Comparison of ENCODE assay signal across 1 cellular context in the genomic region with DNA sequence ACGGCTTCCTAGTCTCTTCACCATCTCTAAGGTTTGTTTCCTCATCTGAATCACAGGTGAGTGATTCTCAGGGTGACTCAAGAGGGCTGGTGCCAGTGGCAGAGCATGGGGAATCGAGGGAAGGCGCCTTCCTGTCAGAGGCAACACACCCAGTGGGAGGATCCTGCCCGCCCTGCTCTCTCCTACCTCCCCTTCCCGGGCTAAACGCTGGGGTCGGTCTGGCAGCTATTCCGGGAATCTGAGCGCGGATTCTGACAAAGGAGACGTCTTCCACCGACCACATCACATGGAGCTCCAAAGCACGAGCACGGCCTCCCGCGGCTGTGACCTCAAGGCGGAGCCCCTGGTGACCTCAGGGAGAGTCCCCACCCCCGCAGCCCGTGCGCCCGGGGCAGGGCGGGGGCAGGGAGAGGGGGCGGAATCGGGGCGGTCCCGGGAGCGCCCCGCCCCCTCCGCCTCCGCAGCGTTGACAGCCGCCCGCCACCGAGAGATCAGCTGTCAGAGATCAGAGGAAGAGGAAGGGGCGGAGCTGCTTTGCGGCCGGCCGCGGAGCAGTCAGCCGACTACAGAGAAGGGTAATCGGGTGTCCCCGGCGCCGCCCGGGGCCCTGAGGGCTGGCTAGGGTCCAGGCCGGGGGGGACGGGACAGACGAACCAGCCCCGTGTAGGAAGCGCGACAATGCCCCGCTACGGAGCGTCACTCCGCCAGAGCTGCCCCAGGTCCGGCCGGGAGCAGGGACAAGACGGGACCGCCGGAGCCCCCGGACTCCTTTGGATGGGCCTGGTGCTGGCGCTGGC.
TF ChIP-seq lines count a peak whose summit lies in the region.

A gene (plus strand): TSS at position 554 of the 797 bp plus-strand sequence. CDS start 125 bp downstream, at position 679.

TF ChIP-seq in K562, 482 proteins besides CTCF, POLR2A, EP300 and RAD21 (continued from another document and continues in another):
- TF ChIP-seq, protein P1, sequence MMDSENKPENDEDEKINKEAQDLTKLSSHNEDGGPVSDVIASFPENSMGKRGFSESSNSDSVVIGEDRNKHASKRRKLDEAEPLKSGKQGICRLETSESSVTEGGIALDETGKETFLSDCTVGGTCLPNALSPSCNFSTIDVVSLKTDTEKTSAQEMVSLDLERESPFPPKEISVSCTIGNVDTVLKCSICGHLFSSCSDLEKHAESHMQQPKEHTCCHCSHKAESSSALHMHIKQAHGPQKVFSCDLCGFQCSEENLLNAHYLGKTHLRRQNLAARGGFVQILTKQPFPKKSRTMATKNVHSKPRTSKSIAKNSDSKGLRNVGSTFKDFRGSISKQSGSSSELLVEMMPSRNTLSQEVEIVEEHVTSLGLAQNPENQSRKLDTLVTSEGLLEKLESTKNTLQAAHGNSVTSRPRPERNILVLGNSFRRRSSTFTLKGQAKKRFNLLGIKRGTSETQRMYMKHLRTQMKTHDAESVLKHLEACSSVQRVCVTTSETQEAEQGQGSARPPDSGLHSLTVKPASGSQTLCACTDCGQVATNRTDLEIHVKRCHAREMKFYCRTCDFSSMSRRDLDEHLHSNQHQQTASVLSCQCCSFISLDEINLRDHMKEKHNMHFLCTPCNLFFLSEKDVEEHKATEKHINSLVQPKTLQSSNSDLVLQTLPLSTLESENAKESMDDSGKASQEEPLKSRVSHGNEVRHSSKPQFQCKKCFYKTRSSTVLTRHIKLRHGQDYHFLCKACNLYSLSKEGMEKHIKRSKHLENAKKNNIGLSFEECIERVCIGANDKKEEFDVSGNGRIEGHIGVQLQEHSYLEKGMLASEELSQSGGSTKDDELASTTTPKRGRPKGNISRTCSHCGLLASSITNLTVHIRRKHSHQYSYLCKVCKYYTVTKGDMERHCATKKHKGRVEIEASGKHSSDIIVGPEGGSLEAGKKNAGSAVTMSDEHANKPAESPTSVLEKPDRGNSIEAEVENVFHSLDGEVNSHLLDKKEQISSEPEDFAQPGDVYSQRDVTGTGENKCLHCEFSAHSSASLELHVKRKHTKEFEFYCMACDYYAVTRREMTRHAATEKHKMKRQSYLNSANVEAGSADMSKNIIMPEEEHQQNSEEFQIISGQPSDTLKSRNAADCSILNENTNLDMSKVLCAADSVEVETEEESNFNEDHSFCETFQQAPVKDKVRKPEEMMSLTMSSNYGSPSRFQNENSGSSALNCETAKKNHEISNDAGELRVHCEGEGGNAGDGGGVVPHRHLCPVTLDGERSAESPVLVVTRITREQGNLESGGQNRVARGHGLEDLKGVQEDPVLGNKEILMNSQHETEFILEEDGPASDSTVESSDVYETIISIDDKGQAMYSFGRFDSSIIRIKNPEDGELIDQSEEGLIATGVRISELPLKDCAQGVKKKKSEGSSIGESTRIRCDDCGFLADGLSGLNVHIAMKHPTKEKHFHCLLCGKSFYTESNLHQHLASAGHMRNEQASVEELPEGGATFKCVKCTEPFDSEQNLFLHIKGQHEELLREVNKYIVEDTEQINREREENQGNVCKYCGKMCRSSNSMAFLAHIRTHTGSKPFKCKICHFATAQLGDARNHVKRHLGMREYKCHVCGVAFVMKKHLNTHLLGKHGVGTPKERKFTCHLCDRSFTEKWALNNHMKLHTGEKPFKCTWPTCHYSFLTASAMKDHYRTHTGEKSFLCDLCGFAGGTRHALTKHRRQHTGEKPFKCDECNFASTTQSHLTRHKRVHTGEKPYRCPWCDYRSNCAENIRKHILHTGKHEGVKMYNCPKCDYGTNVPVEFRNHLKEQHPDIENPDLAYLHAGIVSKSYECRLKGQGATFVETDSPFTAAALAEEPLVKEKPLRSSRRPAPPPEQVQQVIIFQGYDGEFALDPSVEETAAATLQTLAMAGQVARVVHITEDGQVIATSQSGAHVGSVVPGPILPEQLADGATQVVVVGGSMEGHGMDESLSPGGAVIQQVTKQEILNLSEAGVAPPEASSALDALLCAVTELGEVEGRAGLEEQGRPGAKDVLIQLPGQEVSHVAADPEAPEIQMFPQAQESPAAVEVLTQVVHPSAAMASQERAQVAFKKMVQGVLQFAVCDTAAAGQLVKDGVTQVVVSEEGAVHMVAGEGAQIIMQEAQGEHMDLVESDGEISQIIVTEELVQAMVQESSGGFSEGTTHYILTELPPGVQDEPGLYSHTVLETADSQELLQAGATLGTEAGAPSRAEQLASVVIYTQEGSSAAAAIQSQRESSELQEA (IDR thresholded peaks at IDR 0.05; ENCODE audit: low read depth), result no peak
- peak; percentile 63 for TF ChIP-seq KDM2B (CRISPR knock-in tag; IDR thresholded peaks at IDR 0.05)
- peak; percentile 53 for TF ChIP-seq HNRNPK (IDR thresholded peaks at IDR 0.05; ENCODE audit: low read depth, low read length, poor library complexity, severe bottlenecking)
- peak; percentile 80 for TF ChIP-seq MTA3 (IDR thresholded peaks at IDR 0.05; ENCODE audit: borderline replicate concordance)
- TF ChIP-seq SPI1 (IDR thresholded peaks at IDR 0.05; ENCODE audit: borderline replicate concordance, low read depth, low read length), result peak; percentile 85
- TF ChIP-seq SETDB1 (IDR thresholded peaks at IDR 0.05; ENCODE audit: low read length), result no peak
- TF ChIP-seq, protein P2, sequence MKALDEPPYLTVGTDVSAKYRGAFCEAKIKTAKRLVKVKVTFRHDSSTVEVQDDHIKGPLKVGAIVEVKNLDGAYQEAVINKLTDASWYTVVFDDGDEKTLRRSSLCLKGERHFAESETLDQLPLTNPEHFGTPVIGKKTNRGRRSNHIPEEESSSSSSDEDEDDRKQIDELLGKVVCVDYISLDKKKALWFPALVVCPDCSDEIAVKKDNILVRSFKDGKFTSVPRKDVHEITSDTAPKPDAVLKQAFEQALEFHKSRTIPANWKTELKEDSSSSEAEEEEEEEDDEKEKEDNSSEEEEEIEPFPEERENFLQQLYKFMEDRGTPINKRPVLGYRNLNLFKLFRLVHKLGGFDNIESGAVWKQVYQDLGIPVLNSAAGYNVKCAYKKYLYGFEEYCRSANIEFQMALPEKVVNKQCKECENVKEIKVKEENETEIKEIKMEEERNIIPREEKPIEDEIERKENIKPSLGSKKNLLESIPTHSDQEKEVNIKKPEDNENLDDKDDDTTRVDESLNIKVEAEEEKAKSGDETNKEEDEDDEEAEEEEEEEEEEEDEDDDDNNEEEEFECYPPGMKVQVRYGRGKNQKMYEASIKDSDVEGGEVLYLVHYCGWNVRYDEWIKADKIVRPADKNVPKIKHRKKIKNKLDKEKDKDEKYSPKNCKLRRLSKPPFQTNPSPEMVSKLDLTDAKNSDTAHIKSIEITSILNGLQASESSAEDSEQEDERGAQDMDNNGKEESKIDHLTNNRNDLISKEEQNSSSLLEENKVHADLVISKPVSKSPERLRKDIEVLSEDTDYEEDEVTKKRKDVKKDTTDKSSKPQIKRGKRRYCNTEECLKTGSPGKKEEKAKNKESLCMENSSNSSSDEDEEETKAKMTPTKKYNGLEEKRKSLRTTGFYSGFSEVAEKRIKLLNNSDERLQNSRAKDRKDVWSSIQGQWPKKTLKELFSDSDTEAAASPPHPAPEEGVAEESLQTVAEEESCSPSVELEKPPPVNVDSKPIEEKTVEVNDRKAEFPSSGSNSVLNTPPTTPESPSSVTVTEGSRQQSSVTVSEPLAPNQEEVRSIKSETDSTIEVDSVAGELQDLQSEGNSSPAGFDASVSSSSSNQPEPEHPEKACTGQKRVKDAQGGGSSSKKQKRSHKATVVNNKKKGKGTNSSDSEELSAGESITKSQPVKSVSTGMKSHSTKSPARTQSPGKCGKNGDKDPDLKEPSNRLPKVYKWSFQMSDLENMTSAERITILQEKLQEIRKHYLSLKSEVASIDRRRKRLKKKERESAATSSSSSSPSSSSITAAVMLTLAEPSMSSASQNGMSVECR (CRISPR knock-in tag; IDR thresholded peaks at IDR 0.05), result peak; percentile 95
- TF ChIP-seq CTBP1 (IDR thresholded peaks at IDR 0.05; ENCODE audit: borderline replicate concordance), result peak; percentile 82
- TF ChIP-seq, protein P3, sequence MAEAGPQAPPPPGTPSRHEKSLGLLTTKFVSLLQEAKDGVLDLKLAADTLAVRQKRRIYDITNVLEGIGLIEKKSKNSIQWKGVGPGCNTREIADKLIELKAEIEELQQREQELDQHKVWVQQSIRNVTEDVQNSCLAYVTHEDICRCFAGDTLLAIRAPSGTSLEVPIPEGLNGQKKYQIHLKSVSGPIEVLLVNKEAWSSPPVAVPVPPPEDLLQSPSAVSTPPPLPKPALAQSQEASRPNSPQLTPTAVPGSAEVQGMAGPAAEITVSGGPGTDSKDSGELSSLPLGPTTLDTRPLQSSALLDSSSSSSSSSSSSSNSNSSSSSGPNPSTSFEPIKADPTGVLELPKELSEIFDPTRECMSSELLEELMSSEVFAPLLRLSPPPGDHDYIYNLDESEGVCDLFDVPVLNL (CRISPR knock-in tag; IDR thresholded peaks at IDR 0.05; ENCODE audit: low read depth), result no peak
- TF ChIP-seq ESRRA (IDR thresholded peaks at IDR 0.05; ENCODE audit: borderline replicate concordance, low read depth), result peak; percentile 90
- peak; percentile 68 for TF ChIP-seq CREM (IDR thresholded peaks at IDR 0.05; ENCODE audit: low read depth)
- TF ChIP-seq, protein P4, sequence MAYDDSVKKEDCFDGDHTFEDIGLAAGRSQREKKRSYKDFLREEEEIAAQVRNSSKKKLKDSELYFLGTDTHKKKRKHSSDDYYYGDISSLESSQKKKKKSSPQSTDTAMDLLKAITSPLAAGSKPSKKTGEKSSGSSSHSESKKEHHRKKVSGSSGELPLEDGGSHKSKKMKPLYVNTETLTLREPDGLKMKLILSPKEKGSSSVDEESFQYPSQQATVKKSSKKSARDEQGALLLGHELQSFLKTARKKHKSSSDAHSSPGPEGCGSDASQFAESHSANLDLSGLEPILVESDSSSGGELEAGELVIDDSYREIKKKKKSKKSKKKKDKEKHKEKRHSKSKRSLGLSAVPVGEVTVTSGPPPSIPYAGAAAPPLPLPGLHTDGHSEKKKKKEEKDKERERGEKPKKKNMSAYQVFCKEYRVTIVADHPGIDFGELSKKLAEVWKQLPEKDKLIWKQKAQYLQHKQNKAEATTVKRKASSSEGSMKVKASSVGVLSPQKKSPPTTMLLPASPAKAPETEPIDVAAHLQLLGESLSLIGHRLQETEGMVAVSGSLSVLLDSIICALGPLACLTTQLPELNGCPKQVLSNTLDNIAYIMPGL (CRISPR knock-in tag; IDR thresholded peaks at IDR 0.05), result 0 out of 2 replicates have a peak, but pooled peaks have one; percentile 3
- TF ChIP-seq MTA2 (IDR thresholded peaks at IDR 0.05; ENCODE audit: low read depth), result 0 out of 2 replicates have a peak, but pooled peaks have one; percentile 12
- TF ChIP-seq, protein P5, sequence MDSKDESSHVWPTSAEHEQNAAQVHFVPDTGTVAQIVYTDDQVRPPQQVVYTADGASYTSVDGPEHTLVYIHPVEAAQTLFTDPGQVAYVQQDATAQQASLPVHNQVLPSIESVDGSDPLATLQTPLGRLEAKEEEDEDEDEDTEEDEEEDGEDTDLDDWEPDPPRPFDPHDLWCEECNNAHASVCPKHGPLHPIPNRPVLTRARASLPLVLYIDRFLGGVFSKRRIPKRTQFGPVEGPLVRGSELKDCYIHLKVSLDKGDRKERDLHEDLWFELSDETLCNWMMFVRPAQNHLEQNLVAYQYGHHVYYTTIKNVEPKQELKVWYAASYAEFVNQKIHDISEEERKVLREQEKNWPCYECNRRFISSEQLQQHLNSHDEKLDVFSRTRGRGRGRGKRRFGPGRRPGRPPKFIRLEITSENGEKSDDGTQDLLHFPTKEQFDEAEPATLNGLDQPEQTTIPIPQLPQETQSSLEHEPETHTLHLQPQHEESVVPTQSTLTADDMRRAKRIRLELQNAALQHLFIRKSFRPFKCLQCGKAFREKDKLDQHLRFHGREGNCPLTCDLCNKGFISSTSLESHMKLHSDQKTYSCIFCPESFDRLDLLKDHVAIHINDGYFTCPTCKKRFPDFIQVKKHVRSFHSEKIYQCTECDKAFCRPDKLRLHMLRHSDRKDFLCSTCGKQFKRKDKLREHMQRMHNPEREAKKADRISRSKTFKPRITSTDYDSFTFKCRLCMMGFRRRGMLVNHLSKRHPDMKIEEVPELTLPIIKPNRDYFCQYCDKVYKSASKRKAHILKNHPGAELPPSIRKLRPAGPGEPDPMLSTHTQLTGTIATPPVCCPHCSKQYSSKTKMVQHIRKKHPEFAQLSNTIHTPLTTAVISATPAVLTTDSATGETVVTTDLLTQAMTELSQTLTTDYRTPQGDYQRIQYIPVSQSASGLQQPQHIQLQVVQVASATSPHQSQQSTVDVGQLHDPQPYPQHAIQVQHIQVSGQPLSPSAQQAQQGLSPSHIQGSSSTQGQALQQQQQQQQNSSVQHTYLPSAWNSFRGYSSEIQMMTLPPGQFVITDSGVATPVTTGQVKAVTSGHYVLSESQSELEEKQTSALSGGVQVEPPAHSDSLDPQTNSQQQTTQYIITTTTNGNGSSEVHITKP (IDR thresholded peaks at IDR 0.05; ENCODE audit: partially characterized antibody), result peak; percentile 19
- TF ChIP-seq, protein P6, sequence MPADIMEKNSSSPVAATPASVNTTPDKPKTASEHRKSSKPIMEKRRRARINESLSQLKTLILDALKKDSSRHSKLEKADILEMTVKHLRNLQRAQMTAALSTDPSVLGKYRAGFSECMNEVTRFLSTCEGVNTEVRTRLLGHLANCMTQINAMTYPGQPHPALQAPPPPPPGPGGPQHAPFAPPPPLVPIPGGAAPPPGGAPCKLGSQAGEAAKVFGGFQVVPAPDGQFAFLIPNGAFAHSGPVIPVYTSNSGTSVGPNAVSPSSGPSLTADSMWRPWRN (IDR thresholded peaks at IDR 0.05; ENCODE audit: low read depth), result peak; percentile 90
